Comparison of ENCODE assay signal across 17 cellular contexts in genomic region chr9:19643875-19644274, GRCh38.
A peak's percentile ranks its signal among the peaks of the same experiment; 100 is the strongest.
DNase-seq lines count a peak whose midpoint lies in the region; ATAC-seq, FAIRE-seq and TF ChIP-seq lines count a peak whose summit lies in the region.
"Had no signal": no experiment of that assay in that cellular context is flagged by ENCODE, and none has a peak within 500 bp of the region (broad histone marks: within the 10 kb centered on the region; RNA-seq: fewer than 3 reads in every experiment).

No MANE protein-coding gene starts in this region.

- POLR2A ChIA-PET in activated CD4-positive, alpha-beta T cell treated with anti-CD3 and anti-CD28 coated beads for 36 hours (lab: Charles Lee): no interaction called here
- POLR2A ChIA-PET in HepG2 (lab: Yijun Ruan, JAX): no interaction called here

- H3K27me3 ChIP-seq in dorsolateral prefrontal cortex: no peaks in the 10 kb centered on the region
- H3K27me3 ChIP-seq in foreskin keratinocyte: peaks cover 8% of the 10 kb centered on the region
- no peaks in the 10 kb centered on the region for H3K27me3 ChIP-seq in HepG2 (ENCODE audit: control insufficient read depth in 1 of 2, insufficient read depth in 2 of 2, low read length in 2 of 2)
- H3K27me3 ChIP-seq: BLaER1 treated with 17β-estradiol and CSF1 and Interleukin-3, amounts not matched to agents 10 nM and 100 nM had no signal

- H3K27ac ChIP-seq in dorsolateral prefrontal cortex (peak overlapping the region in 54 of 59 donors; percentile 11 to 96 (median 85)), foreskin keratinocyte (no peak overlapping the region), HepG2 (ENCODE audit: extremely low read length, insufficient read depth, low read length) (no peak overlapping the region)
- H3K27ac ChIP-seq: 22Rv1; A549; BLaER1 treated with 17β-estradiol and CSF1 and Interleukin-3, amounts not matched to agents 10 nM and 100 nM; GM23248 had no signal

- H3K4me3 Mint-ChIP-seq in activated CD4-positive, alpha-beta T cell treated with anti-CD3 and anti-CD28 coated beads for 36 hours: no peak overlapping the region
- no peak overlapping the region for H3K4me3 Mint-ChIP-seq in T-helper 17 cell
- H3K4me3 Mint-ChIP-seq: B cell; CD8-positive, alpha-beta T cell had no signal

- H3K27ac Mint-ChIP-seq in activated CD4-positive, alpha-beta T cell treated with anti-CD3 and anti-CD28 coated beads for 36 hours: no peak overlapping the region
- H3K27ac Mint-ChIP-seq in T-helper 17 cell: no peak overlapping the region
- H3K27ac Mint-ChIP-seq: B cell; CD8-positive, alpha-beta T cell had no signal

- H3K9me3 ChIP-seq in T-helper 17 cell (ENCODE audit: control insufficient read depth, low read length, poor library complexity, severe bottlenecking) (no peaks in the 10 kb centered on the region), HepG2 (ENCODE audit: low read length) (no peaks in the 10 kb centered on the region)
- H3K9me3 ChIP-seq: A549; BLaER1 treated with 17β-estradiol and CSF1 and Interleukin-3, amounts not matched to agents 10 nM and 100 nM; HAP-1 had no signal

- intact Hi-C loops in activated CD4-positive, alpha-beta T cell treated with anti-CD3 and anti-CD28 coated beads for 36 hours (cut with DNase I, micrococcal nuclease): loop anchor here (5.0 kb wide), 1 partner anchor 152 kb away; no protein-coding TSS in a partner anchor
- intact Hi-C loops in dorsolateral prefrontal cortex (cut with DNase I): loop anchor here in 1 of 2 donors (2.0 to 10.0 kb wide), 3 partner anchors 57 to 281 kb away; partner anchors contain the start of gene SLC24A2
- intact Hi-C loops in HepG2 (cut with micrococcal nuclease; ENCODE audit: unreplicated experiment): no loop called here

- H3K4me1 ChIP-seq in foreskin keratinocyte: no peaks in the 10 kb centered on the region
- peaks cover 4% of the 10 kb centered on the region; the same call in 1 of the 2 replicates for H3K4me1 ChIP-seq in HepG2 (ENCODE audit: insufficient read depth, low read length)
- H3K4me1 ChIP-seq: A549, HAP-1 had no signal

- BruUV-seq in HepG2 (replicated peaks; lab: Mats Ljungman, UMichigan): no TSS peak

- peaks cover 3% of the 10 kb centered on the region for H3K27me3 Mint-ChIP-seq in activated CD4-positive, alpha-beta T cell treated with anti-CD3 and anti-CD28 coated beads for 36 hours
- peaks cover 37% of the 10 kb centered on the region for H3K27me3 Mint-ChIP-seq in T-helper 17 cell

- no peak overlapping the region for H3K9ac ChIP-seq in HepG2 (ENCODE audit: insufficient read depth, low read depth, low read length)
- H3K9ac ChIP-seq: BLaER1 treated with 17β-estradiol and CSF1 and Interleukin-3, amounts not matched to agents 10 nM and 100 nM; GM23248 had no signal

- ATAC-seq in activated CD4-positive, alpha-beta T cell treated with anti-CD3 and anti-CD28 coated beads for 36 hours: peak; percentile 30
- peak; percentile 61 for ATAC-seq in foreskin keratinocyte
- ATAC-seq in T-helper 17 cell: no peak
- no peak for ATAC-seq in HepG2
- ATAC-seq: A549; CD8-positive, alpha-beta T cell had no signal

- no peak for TF ChIP-seq RAD21 in HepG2 (CRISPR knock-in tag; IDR thresholded peaks at IDR 0.05)

- no peak overlapping the region for H2AFZ ChIP-seq in HepG2 (ENCODE audit: low read length)
- H2AFZ ChIP-seq: GM23248 had no signal

- in situ Hi-C loops in HepG2 (cut with HindIII; ENCODE audit: extremely low pct_ligation_motif_present, low pct_unique_long_range_greater_than_20kb): no loop called here

- no peak overlapping the region for H3K4me2 ChIP-seq in HepG2 (ENCODE audit: low read depth, low read length)
- H3K4me2 ChIP-seq: A549; BLaER1 treated with 17β-estradiol and CSF1 and Interleukin-3, amounts not matched to agents 10 nM and 100 nM had no signal

- FAIRE-seq in HepG2 (lab: Jason Lieb, UNC): no peak
- FAIRE-seq: A549 had no signal

- H4K20me1 ChIP-seq in HepG2 (ENCODE audit: insufficient read depth, low read length): no peaks in the 10 kb centered on the region
- H4K20me1 ChIP-seq: BLaER1 treated with 17β-estradiol and CSF1 and Interleukin-3, amounts not matched to agents 10 nM and 100 nM had no signal

- H3K79me2 ChIP-seq in HepG2 (ENCODE audit: insufficient read depth, low read length): no peaks in the 10 kb centered on the region

- H3K4me1 Mint-ChIP-seq in activated CD4-positive, alpha-beta T cell treated with anti-CD3 and anti-CD28 coated beads for 36 hours: no peaks in the 10 kb centered on the region
- no peaks in the 10 kb centered on the region for H3K4me1 Mint-ChIP-seq in T-helper 17 cell
- H3K4me1 Mint-ChIP-seq: B cell had no signal

- H3K36me3 Mint-ChIP-seq in activated CD4-positive, alpha-beta T cell treated with anti-CD3 and anti-CD28 coated beads for 36 hours (ENCODE audit: low read depth): no peaks in the 10 kb centered on the region
- H3K36me3 Mint-ChIP-seq in T-helper 17 cell (ENCODE audit: low read depth): no peaks in the 10 kb centered on the region
- H3K36me3 Mint-ChIP-seq: CD8-positive, alpha-beta T cell had no signal

- H3K4me3 ChIP-seq in dorsolateral prefrontal cortex: no peak overlapping the region
- H3K4me3 ChIP-seq in HepG2 (replicated peaks in 1 of 3; ENCODE audit: insufficient read depth in 1 of 3, low read depth in 2 of 3, low read length in 3 of 3): no peak overlapping the region
- H3K4me3 ChIP-seq: A549; BLaER1 treated with 17β-estradiol and CSF1 and Interleukin-3, amounts not matched to agents 10 nM and 100 nM; GM23248; HAP-1 had no signal

- TF ChIP-seq CTCF in dorsolateral prefrontal cortex (IDR thresholded peaks at IDR 0.05 in 54 of 56, conservative IDR thresholded peaks at IDR 0.05 in 2 of 56; ENCODE audit: low read depth in 1 of 56, partially characterized antibody in 56 of 56): no peak
- no peak for TF ChIP-seq CTCF in foreskin keratinocyte (conservative IDR thresholded peaks at IDR 0.05)
- no peak for TF ChIP-seq CTCF in HepG2 (CRISPR knock-in tag; IDR thresholded peaks at IDR 0.05)

- CTCF ChIA-PET in activated CD4-positive, alpha-beta T cell treated with anti-CD3 and anti-CD28 coated beads for 36 hours (lab: Charles Lee): interaction anchor here (1.4 kb wide), 1 partner anchor 151 kb away, joined by 5 read pairs; no protein-coding TSS in a partner anchor
- CTCF ChIA-PET in HepG2 (lab: Yijun Ruan, JAX; ENCODE audit: low intra/inter-chr PET ratio, low total read pairs): no interaction called here

- TF ChIP-seq EP300 in HepG2 (IDR thresholded peaks at IDR 0.05; ENCODE audit: low read depth in 2 of 2, low read length in 2 of 2) (no peak), HepG2 (CRISPR knock-in tag; IDR thresholded peaks at IDR 0.05; ENCODE audit: borderline replicate concordance) (no peak)

- no peaks in the 10 kb centered on the region for H3K9me3 Mint-ChIP-seq in activated CD4-positive, alpha-beta T cell treated with anti-CD3 and anti-CD28 coated beads for 36 hours (ENCODE audit: low read depth)
- H3K9me3 Mint-ChIP-seq: CD8-positive, alpha-beta T cell had no signal

- H3K36me3 ChIP-seq in HepG2 (replicated peaks in 1 of 2; ENCODE audit: control insufficient read depth in 1 of 2, insufficient read depth in 2 of 2, low read length in 2 of 2): no peaks in the 10 kb centered on the region
- H3K36me3 ChIP-seq: BLaER1 treated with 17β-estradiol and CSF1 and Interleukin-3, amounts not matched to agents 10 nM and 100 nM; HAP-1 had no signal

- DNase-seq in activated CD4-positive, alpha-beta T cell treated with anti-CD3 and anti-CD28 coated beads for 36 hours: no peak
- DNase-seq in activated CD4-positive, alpha-beta T cell treated with anti-CD3 and anti-CD28 coated beads for 1 hour: no peak
- DNase-seq in dorsolateral prefrontal cortex: no peak
- peak; percentile 28 to 29 for DNase-seq in foreskin keratinocyte
- no peak for DNase-seq in T-helper 17 cell
- DNase-seq in HepG2 (ENCODE audit: low spot score): no peak
- DNase-seq in AG08396 (ENCODE audit: low spot score): no peak
- DNase-seq: Calu3; CD8-positive, alpha-beta T cell; DMS79 treated with DMSO at 0.1 percent for 48 hours; GF-D8; GM23248 had no signal

- TF ChIP-seq POLR2A in HepG2 (IDR thresholded peaks at IDR 0.05; ENCODE audit: insufficient read depth in 1 of 2, low read depth in 2 of 2, low read length in 2 of 2): no peak

TF ChIP-seq in HepG2, 621 proteins besides CTCF, POLR2A, EP300 and RAD21:
- TF ChIP-seq ZNF644 (CRISPR knock-in tag; IDR thresholded peaks at IDR 0.05; ENCODE audit: low read depth): no peak
- TF ChIP-seq TCF7L2 (IDR thresholded peaks at IDR 0.05; ENCODE audit: low read depth, low read length): no peak
- no peak for TF ChIP-seq ZZZ3 (CRISPR knock-in tag; IDR thresholded peaks at IDR 0.05; ENCODE audit: borderline replicate concordance)
- TF ChIP-seq MTF1 (CRISPR knock-in tag; IDR thresholded peaks at IDR 0.05): no peak
- TF ChIP-seq ELF1 (CRISPR knock-in tag; IDR thresholded peaks at IDR 0.05): no peak
- no peak for TF ChIP-seq FIP1L1 (IDR thresholded peaks at IDR 0.05; ENCODE audit: borderline replicate concordance, insufficient read depth, low read depth, low read length)
- no peak for TF ChIP-seq AHR (CRISPR knock-in tag; IDR thresholded peaks at IDR 0.05)
- TF ChIP-seq ZNF569 (CRISPR knock-in tag; IDR thresholded peaks at IDR 0.05; ENCODE audit: borderline replicate concordance): no peak
- TF ChIP-seq IRF2 (CRISPR knock-in tag; IDR thresholded peaks at IDR 0.05): no peak
- no peak for TF ChIP-seq HCFC1 (IDR thresholded peaks at IDR 0.05; ENCODE audit: low read depth, low read length)
- TF ChIP-seq MEF2D (CRISPR knock-in tag; IDR thresholded peaks at IDR 0.05): no peak
- no peak for TF ChIP-seq ZNF225 (CRISPR knock-in tag; IDR thresholded peaks at IDR 0.05)
- TF ChIP-seq NFYB (CRISPR knock-in tag; IDR thresholded peaks at IDR 0.05): no peak
- no peak for TF ChIP-seq KDM5B (CRISPR knock-in tag; IDR thresholded peaks at IDR 0.05; ENCODE audit: borderline replicate concordance)
- TF ChIP-seq ZNF263 (CRISPR knock-in tag; IDR thresholded peaks at IDR 0.05): no peak
- TF ChIP-seq PLSCR1 (CRISPR knock-in tag; IDR thresholded peaks at IDR 0.05; ENCODE audit: borderline replicate concordance): no peak

Comparison
In these comparisons a context has a peak if more than half of its experiments do, and no peak if none do; other contexts are left out.
1. ATAC-seq: peak in activated CD4-positive, alpha-beta T cell treated with anti-CD3 and anti-CD28 coated beads for 36 hours (single experiment) and foreskin keratinocyte (single experiment); none in T-helper 17 cell (single experiment) and HepG2 (single experiment).
2. DNase-seq: peak in foreskin keratinocyte (2 of 2); none in activated CD4-positive, alpha-beta T cell treated with anti-CD3 and anti-CD28 coated beads for 36 hours (single experiment), activated CD4-positive, alpha-beta T cell treated with anti-CD3 and anti-CD28 coated beads for 1 hour (single experiment), dorsolateral prefrontal cortex (0 of 10), T-helper 17 cell (0 of 3), HepG2 (single experiment) and AG08396 (single experiment).
3. H3K27ac ChIP-seq: peak in dorsolateral prefrontal cortex (54 of 59); none in foreskin keratinocyte (single experiment) and HepG2 (single experiment).